19 cellular contexts compared by ENCODE assay signal in genomic region chr14:101055776-101056374, GRCh38.
"Had no signal": no experiment of that assay in that cellular context is flagged by ENCODE, and none has a peak within 500 bp of the region (broad histone marks: within the 10 kb centered on the region; RNA-seq: fewer than 3 reads in every experiment).

No MANE protein-coding gene starts in this region.

- ATAC-seq: activated CD8-positive, alpha-beta T cell treated with anti-CD3 and anti-CD28 coated beads, Interleukin-2, amount 10 ng/mL, durations not matched to agents 7 days and 5 days; Right ventricle myocardium inferior; SK-N-SH treated with all-trans-retinoic acid at 6 μM for 48 hours; WTC11 had no signal

- DNase-seq: activated CD4-positive, alpha-beta T cell treated with anti-CD3 and anti-CD28 coated beads for 48 hours; activated CD4-positive, alpha-beta T cell treated with anti-CD3 and anti-CD28 coated beads, Interleukin-2, amount 50 U/mL, for 4 hours; activated CD4-positive, CD25-positive, alpha-beta regulatory T cell treated with anti-CD3 and anti-CD28 coated beads, Interleukin-2, amount 50 U/mL, for 72 hours; activated CD8-positive, alpha-beta memory T cell treated with anti-CD3 and anti-CD28 coated beads, Interleukin-2, amount 50 U/mL, for 48 hours; activated CD8-positive, alpha-beta T cell treated with anti-CD3 and anti-CD28 coated beads, Interleukin-2, amount 10 ng/mL, durations not matched to agents 7 days and 5 days; activated T-cell treated with anti-CD3 and anti-CD28 coated beads, Interleukin-2, amount 50 U/mL, for 1 hour; Karpas-422; NCI-H1048; NCI-H1417; NCI-H1930; NCI-H2171; NCI-H226; NCI-H526; NCI-H774; SJCRH30 had no signal

- H3K27me3 ChIP-seq: ascending aorta, SJCRH30 had no signal

- H3K27ac ChIP-seq: ascending aorta, SJCRH30 had no signal

- H3K4me1 ChIP-seq: ascending aorta had no signal

- H3K36me3 ChIP-seq: ascending aorta had no signal

- H3K4me3 ChIP-seq: ascending aorta, SJCRH30 had no signal

- H3K9me3 ChIP-seq: ascending aorta, SJCRH30 had no signal
